In the genomic region with DNA sequence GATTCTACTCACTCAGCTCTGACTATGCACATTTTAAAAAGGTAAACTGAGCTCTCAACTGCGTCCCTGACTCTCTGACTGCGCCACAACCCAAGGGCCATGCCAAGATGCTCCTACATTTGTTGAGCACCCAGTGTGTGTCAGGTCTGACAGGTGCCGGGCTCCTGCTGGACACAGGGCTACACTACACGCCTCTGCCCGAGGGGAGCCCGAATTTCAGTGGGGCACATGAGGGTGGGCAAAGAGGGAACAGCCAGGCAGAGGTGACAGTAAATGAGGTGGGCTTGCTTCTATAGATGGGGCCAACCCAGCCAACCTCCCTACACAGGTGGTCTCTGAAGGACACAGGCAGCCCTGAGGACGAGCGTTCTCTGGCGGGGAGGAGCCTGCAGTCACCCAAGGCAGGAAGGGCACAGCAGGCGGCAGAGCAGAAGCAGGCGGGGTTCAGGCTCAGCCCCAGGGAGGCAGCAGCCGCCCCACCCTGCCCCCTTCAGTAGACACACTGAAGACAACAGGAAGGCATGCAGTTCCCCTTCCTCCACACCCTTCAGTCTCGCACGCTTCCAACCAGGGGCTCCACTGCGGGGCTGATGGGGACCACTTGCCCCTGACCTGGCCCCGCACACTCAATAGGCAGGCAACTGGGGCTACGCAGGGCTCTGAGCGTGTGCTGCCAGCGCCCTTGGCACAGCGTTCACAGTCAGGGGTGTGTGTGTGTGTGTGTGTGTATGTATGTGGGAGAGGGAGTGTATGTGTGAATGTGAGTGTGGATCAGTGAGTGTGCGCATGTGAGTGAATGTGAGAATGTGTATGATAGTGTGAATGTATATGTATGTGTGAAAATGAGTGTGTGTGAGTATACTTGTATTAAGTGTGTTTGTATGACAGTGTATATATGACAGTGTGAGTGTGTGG, we compare ENCODE assay signal across 10 cellular contexts.
A peak's percentile ranks its signal among the peaks of the same experiment; 100 is the strongest.
DNase-seq lines count a peak whose midpoint lies in the region; ATAC-seq lines count a peak whose summit lies in the region.
"Had no signal": no experiment of that assay in that cellular context is flagged by ENCODE, and none has a peak within 500 bp of the region (broad histone marks: within the 10 kb centered on the region; RNA-seq: fewer than 3 reads in every experiment).

No MANE protein-coding gene starts in this region.

- intact Hi-C loops in left ventricle myocardium superior (cut with micrococcal nuclease) = no loop called here

- peak; percentile 76 for DNase-seq in activated CD8-positive, alpha-beta memory T cell treated with anti-CD3 and anti-CD28 coated beads, Interleukin-2, amount 50 U/mL, for 4 hours
- DNase-seq in left ventricle myocardium superior (peak; percentile 51), GF-D8 (lab: John Stamatoyannopoulos, UW) (no peak), NCI-H82 treated with DMSO at 0.1 percent for 48 hours (lab: John Stamatoyannopoulos, UW; ENCODE audit: unreplicated experiment) (no peak)
- DNase-seq in stimulated activated CD8-positive, alpha-beta memory T cell treated with anti-CD3 and anti-CD28 coated beads, Interleukin-15, amount 100 ng/mL, for 1 hour (ENCODE audit: low read depth) = peak; percentile 52
- DNase-seq: mammary epithelial cell, NCI-H524 treated with DMSO at 0.1 percent for 48 hours had no signal

- ATAC-seq in HG03460 (IDR thresholded peaks at IDR 0.05; ENCODE audit: unreplicated experiment) (peak; percentile 48), left ventricle myocardium superior (peak; percentile 55), HG03469 (IDR thresholded peaks at IDR 0.05; ENCODE audit: unreplicated experiment) (no peak), GM19395 (IDR thresholded peaks at IDR 0.05; ENCODE audit: unreplicated experiment) (no peak)

Comparison
In these comparisons a context has a peak if more than half of its experiments do, and no peak if none do; other contexts are left out.
1. ATAC-seq: peak in HG03460 (single experiment) and left ventricle myocardium superior (single experiment); none in HG03469 (single experiment) and GM19395 (single experiment).
2. DNase-seq: peak in activated CD8-positive, alpha-beta memory T cell treated with anti-CD3 and anti-CD28 coated beads, Interleukin-2, amount 50 U/mL, for 4 hours (single experiment), left ventricle myocardium superior (single experiment) and stimulated activated CD8-positive, alpha-beta memory T cell treated with anti-CD3 and anti-CD28 coated beads, Interleukin-15, amount 100 ng/mL, for 1 hour (single experiment); none in GF-D8 (single experiment) and NCI-H82 treated with DMSO at 0.1 percent for 48 hours (single experiment).